Comparison of ENCODE assay signal across 4 cellular contexts in genomic region chr2:130220505-130220904, GRCh38. TPM values are rescaled to one million over a fixed set of nuclear protein-coding genes. Genes with fewer than 3 reads are reported as not detected.
"Had no signal": no experiment of that assay in that cellular context is flagged by ENCODE, and none has a peak within 500 bp of the region (broad histone marks: within the 10 kb centered on the region; RNA-seq: fewer than 3 reads in every experiment).

No MANE protein-coding gene starts in this region.

RNA-seq across cellular contexts. Expression of gene TUBA3E, which starts 22.3 kb away (rescaled TPM):
- total RNA-seq: GM23248, H1, H7, HFFc6 had no signal
- polyA plus RNA-seq: GM23248, H1 had no signal
